25 cellular contexts compared by ENCODE assay signal in genomic region chr11:19606856-19607655, GRCh38.
DNase-seq lines count a peak whose midpoint lies in the region; ATAC-seq lines count a peak whose summit lies in the region.
"Had no signal": no experiment of that assay in that cellular context is flagged by ENCODE, and none has a peak within 500 bp of the region (broad histone marks: within the 10 kb centered on the region; RNA-seq: fewer than 3 reads in every experiment).

No MANE protein-coding gene starts in this region.

- H3K4me1 ChIP-seq in skeletal muscle satellite cell (ENCODE audit: control insufficient read depth, insufficient read depth, low read length) = peaks cover 65% of the 10 kb centered on the region
- H3K4me1 ChIP-seq: BE2C had no signal

- intact Hi-C loops in cardiac septum (cut with DNase I) (no loop called here), left ventricle myocardium superior (cut with micrococcal nuclease) (no loop called here)

- peaks cover 70% of the 10 kb centered on the region for H3K36me3 ChIP-seq in skeletal muscle satellite cell (ENCODE audit: insufficient read depth, low read length)
- H3K36me3 ChIP-seq: BE2C had no signal

- ATAC-seq in left ventricle myocardium superior (no peak), HG03520 (IDR thresholded peaks at IDR 0.05; ENCODE audit: unreplicated experiment) (no peak)
- ATAC-seq: HCT116 had no signal

- H3K4me2 ChIP-seq in skeletal muscle satellite cell (ENCODE audit: low read length) = peak overlapping the region; percentile 42

- no peaks in the 10 kb centered on the region for H3K9me3 ChIP-seq in skeletal muscle satellite cell (replicated peaks; ENCODE audit: low read length)
- H3K9me3 ChIP-seq: BE2C had no signal

- no peak overlapping the region for H3K9ac ChIP-seq in skeletal muscle satellite cell (ENCODE audit: low read depth, low read length)

- DNase-seq in cardiac septum (ENCODE audit: low spot score) = peak; percentile 72
- no peak for DNase-seq in left ventricle myocardium superior
- peak; percentile 37 for DNase-seq in islet precursor cell
- DNase-seq in pons (ENCODE audit: low spot score) = no peak
- no peak for DNase-seq in cerebellar nuclear complex (lab: John Stamatoyannopoulos, UW)
- no peak for DNase-seq in RPMI8226
- DNase-seq: 8988T; ACHN; BE2C; CD4-positive, CD25-positive, alpha-beta regulatory T cell; DMS153; DND-41; Karpas-422; MV-4-11; NCI-H1105; NCI-H1436 treated with DMSO at 0.1 percent for 48 hours; NCI-H187 treated with DMSO at 0.1 percent for 48 hours; NCI-H2107; NCI-H524; NCI-H82; NK-92 treated with Interleukin-12 subunit alpha and Interleukin-12 subunit beta, amount 100 ng/mL, for 24 hours; SHP77 treated with DMSO at 0.1 percent for 48 hours had no signal

- H3K27me3 ChIP-seq in skeletal muscle satellite cell (ENCODE audit: control insufficient read depth, insufficient read depth, low read length) = no peaks in the 10 kb centered on the region
- H3K27me3 ChIP-seq: BE2C had no signal

- no peak overlapping the region for H3K4me3 ChIP-seq in skeletal muscle satellite cell (ENCODE audit: low read length)

Comparison
In these comparisons a context has a peak if more than half of its experiments do, and no peak if none do; other contexts are left out.
1. DNase-seq: peak in cardiac septum (single experiment) and islet precursor cell (single experiment); none in left ventricle myocardium superior (single experiment), pons (single experiment), cerebellar nuclear complex (0 of 2) and RPMI8226 (single experiment).